Comparison of ENCODE assay signal across 14 cellular contexts in genomic region chr5:1551913-1552312, GRCh38. TPM values are rescaled to one million over a fixed set of nuclear protein-coding genes. Genes with fewer than 3 reads are reported as not detected.
DNase-seq lines count a peak whose midpoint lies in the region; ATAC-seq and TF ChIP-seq lines count a peak whose summit lies in the region.
"Had no signal": no experiment of that assay in that cellular context is flagged by ENCODE, and none has a peak within 500 bp of the region (broad histone marks: within the 10 kb centered on the region; RNA-seq: fewer than 3 reads in every experiment).

No MANE protein-coding gene starts in this region.

- no peak for TF ChIP-seq CTCF in fibroblast of lung (conservative IDR thresholded peaks at IDR 0.05 in 1 of 2, IDR thresholded peaks at IDR 0.05 in 1 of 2; ENCODE audit: low read depth in 1 of 2, low read length in 2 of 2)
- TF ChIP-seq CTCF in psoas muscle (IDR thresholded peaks at IDR 0.05): no peak

- no peak overlapping the region for H3K9ac ChIP-seq in fibroblast of lung (ENCODE audit: insufficient read depth, low read length)

- 26 to 45% (median 27%) methylated on average over 17 of the region's 17 CpGs for WGBS in psoas muscle, 3 donors

- H3K27ac ChIP-seq in fibroblast of lung (ENCODE audit: insufficient read depth, low read length): no peak overlapping the region
- H3K27ac ChIP-seq in psoas muscle: peak overlapping the region; percentile 23
- no peak overlapping the region for H3K27ac ChIP-seq in SJCRH30
- H3K27ac ChIP-seq: VCaP had no signal

- peaks cover 11% of the 10 kb centered on the region for H3K4me1 ChIP-seq in fibroblast of lung (ENCODE audit: control insufficient read depth, extremely low read depth, insufficient read depth, low read length)
- peaks cover 14% of the 10 kb centered on the region for H3K4me1 ChIP-seq in psoas muscle
- peaks cover 18% of the 10 kb centered on the region; the same call in 1 of the 2 replicates for H3K4me1 ChIP-seq in SJCRH30

- intact Hi-C loops in psoas muscle (cut with DNase I): no loop called here

- H3K4me2 ChIP-seq in fibroblast of lung (ENCODE audit: extremely low read depth, insufficient read depth, low read length): peak overlapping the region; percentile 59

- no peaks in the 10 kb centered on the region for H3K9me3 ChIP-seq in fibroblast of lung (ENCODE audit: control insufficient read depth, insufficient read depth, low read depth, low read length)
- no peaks in the 10 kb centered on the region for H3K9me3 ChIP-seq in psoas muscle
- H3K9me3 ChIP-seq in SJCRH30 (replicated peaks): no peaks in the 10 kb centered on the region

- H3K79me2 ChIP-seq in fibroblast of lung (ENCODE audit: control insufficient read depth, insufficient read depth, low read length): no peaks in the 10 kb centered on the region

- H2AFZ ChIP-seq in fibroblast of lung (ENCODE audit: low read length): no peak overlapping the region

- H3K4me3 ChIP-seq in fibroblast of lung (replicated peaks in 1 of 4; ENCODE audit: control extremely low read depth in 1 of 4, insufficient read depth in 1 of 4, low read depth in 3 of 4, low read length in 4 of 4) (no peak overlapping the region), psoas muscle (peak overlapping the region; percentile 47), SJCRH30 (no peak overlapping the region)

- peak; percentile 12 for DNase-seq in D341Med (ENCODE audit: low spot score)
- peak; percentile 80 for DNase-seq in NCI-H2029 treated with DMSO at 0.1 percent for 48 hours (lab: John Stamatoyannopoulos, UW)
- peak in 1 of 2 donors; percentile 3 for DNase-seq in fibroblast of lung (ENCODE audit: low read depth in 2 of 2)
- no peak for DNase-seq in psoas muscle
- DNase-seq in SJCRH30: no peak
- no peak for DNase-seq in DMS153 treated with DMSO at 0.1 percent for 48 hours (lab: John Stamatoyannopoulos, UW; ENCODE audit: unreplicated experiment)
- DNase-seq: activated CD8-positive, alpha-beta T cell treated with anti-CD3 and anti-CD28 coated beads, Interleukin-2, amount 10 ng/mL, durations not matched to agents 7 days and 5 days; activated naive CD8-positive, alpha-beta T cell treated with anti-CD3 and anti-CD28 coated beads, Interleukin-2, amount 50 U/mL, for 24 hours; naive B cell; NCI-H1694; SIG-M5; stimulated activated naive CD4-positive, alpha-beta T cell treated with Interleukin-2 at 50 U/mL for 16 hours had no signal

- peaks cover 3% of the 10 kb centered on the region for H3K27me3 ChIP-seq in fibroblast of lung (ENCODE audit: control insufficient read depth, insufficient read depth, low read length)
- H3K27me3 ChIP-seq in psoas muscle (ENCODE audit: insufficient read depth in 3 of 3, low read length in 2 of 3): peaks cover 0 to 9% (median 4%) of the 10 kb centered on the region in 3 donors
- H3K27me3 ChIP-seq in SJCRH30: no peaks in the 10 kb centered on the region

- H4K20me1 ChIP-seq in fibroblast of lung (ENCODE audit: control insufficient read depth, extremely low read depth, insufficient read depth, low read length): no peaks in the 10 kb centered on the region

- peak in 3 of 4 donors; percentile 50 to 66 (median 62) for ATAC-seq in psoas muscle
- no peak for ATAC-seq in activated CD4-positive, CD25-positive, alpha-beta regulatory T cell treated with anti-CD3 and anti-CD28 coated beads, Interleukin-2, amount 50 U/mL, for 24 hours
- ATAC-seq: activated CD8-positive, alpha-beta T cell treated with anti-CD3 and anti-CD28 coated beads, Interleukin-2, amount 10 ng/mL, durations not matched to agents 7 days and 5 days; activated naive CD8-positive, alpha-beta T cell treated with anti-CD3 and anti-CD28 coated beads, Interleukin-2, amount 50 U/mL, for 24 hours had no signal

- no peaks in the 10 kb centered on the region for H3K36me3 ChIP-seq in fibroblast of lung (ENCODE audit: control insufficient read depth, insufficient read depth, low read length)
- no peaks in the 10 kb centered on the region for H3K36me3 ChIP-seq in psoas muscle (ENCODE audit: insufficient read depth in 1 of 2, low read depth in 1 of 2)
- no peaks in the 10 kb centered on the region for H3K36me3 ChIP-seq in SJCRH30

RNA-seq across cellular contexts. Expression of gene LPCAT1, which starts 28.2 kb away (rescaled TPM):
- total RNA-seq in fibroblast of lung (62.1 and 65.2 TPM in 2 replicates), psoas muscle (1 to 10 TPM; 4.7 to 6.2 (median 6.1) TPM)
- polyA plus RNA-seq in fibroblast of lung (50.8 and 90.7 TPM in 2 replicates), psoas muscle (1 to 10 TPM; 2.4 to 4.2 (median 3.4) TPM)
- polyA plus RNA-seq in fibroblast of lung (2012): 31.1 and 50.1 TPM in 2 replicates
- 15.9 and 36.0 TPM in 2 replicates for polyA minus RNA-seq in fibroblast of lung (ENCODE audit: low replicate concordance)
- 36.9 and 44.6 TPM in 2 replicates for total RNA-seq in SJCRH30 (2014; rRNA removed; shearing (Covaris generic))

Comparison
In these comparisons a context has a peak if more than half of its experiments do, and no peak if none do; other contexts are left out.
1. DNase-seq: peak in D341Med (single experiment) and NCI-H2029 treated with DMSO at 0.1 percent for 48 hours (single experiment); none in psoas muscle (0 of 2), SJCRH30 (0 of 2) and DMS153 treated with DMSO at 0.1 percent for 48 hours (single experiment).
2. ATAC-seq: peak in psoas muscle (3 of 4); none in activated CD4-positive, CD25-positive, alpha-beta regulatory T cell treated with anti-CD3 and anti-CD28 coated beads, Interleukin-2, amount 50 U/mL, for 24 hours (0 of 2).